ENCODE assay signal across 18 cellular contexts in genomic region chr11:35250631-35251030, GRCh38.
"Had no signal": no experiment of that assay in that cellular context is flagged by ENCODE, and none has a peak within 500 bp of the region (broad histone marks: within the 10 kb centered on the region; RNA-seq: fewer than 3 reads in every experiment).

No MANE protein-coding gene starts in this region.

- H3K79me2 ChIP-seq: hepatocyte had no signal

- H3K9me3 Mint-ChIP-seq: activated T-cell treated with anti-CD3 and anti-CD28 coated beads, Interleukin-2, amount 50 U/mL, for 4 hours had no signal

- H3K4me2 ChIP-seq: hepatocyte had no signal

- H3K27ac Mint-ChIP-seq: activated CD4-positive, alpha-beta memory T cell treated with anti-CD3 and anti-CD28 coated beads for 36 hours; activated CD4-positive, alpha-beta T cell treated with anti-CD3 and anti-CD28 coated beads for 36 hours; nephron; progenitor cell of endocrine pancreas had no signal

- H3K9me3 ChIP-seq: suprapubic skin had no signal

- H3K4me3 ChIP-seq: cardiac muscle cell, hepatocyte, suprapubic skin had no signal

- H3K4me1 Mint-ChIP-seq: nephron had no signal

- DNase-seq: activated CD4-positive, alpha-beta memory T cell treated with anti-CD3 and anti-CD28 coated beads for 36 hours; activated CD4-positive, alpha-beta T cell treated with anti-CD3 and anti-CD28 coated beads for 36 hours; activated effector memory CD4-positive, alpha-beta T cell treated with Interleukin-2 at 50 U/mL for 16 hours; activated naive CD4-positive, alpha-beta T cell treated with anti-CD3 and anti-CD28 coated beads, Interleukin-2, amount 50 U/mL, for 16 hours; activated T-cell treated with anti-CD3 and anti-CD28 coated beads, Interleukin-2, amount 50 U/mL, for 4 hours; mesendoderm; occipital lobe; right cardiac atrium; stimulated activated naive CD8-positive, alpha-beta T cell treated with anti-CD3 and anti-CD28 coated beads, Interleukin-15, Interleukin-2, amounts not matched to agents 100 U/mL and 50 U/mL, for 24 hours; T1000; trophoblast cell; WERI-Rb-1 had no signal

- H3K27me3 ChIP-seq: cardiac muscle cell, hepatocyte, suprapubic skin had no signal

- H3K36me3 ChIP-seq: cardiac muscle cell, suprapubic skin had no signal

- H2AFZ ChIP-seq: hepatocyte had no signal

- H3K27me3 Mint-ChIP-seq: activated CD4-positive, alpha-beta memory T cell treated with anti-CD3 and anti-CD28 coated beads for 36 hours; activated CD4-positive, alpha-beta T cell treated with anti-CD3 and anti-CD28 coated beads for 36 hours; progenitor cell of endocrine pancreas had no signal

- H3K27ac ChIP-seq: cardiac muscle cell, hepatocyte, suprapubic skin, WERI-Rb-1 had no signal

- H3K4me3 Mint-ChIP-seq: activated CD4-positive, alpha-beta memory T cell treated with anti-CD3 and anti-CD28 coated beads for 36 hours; activated CD4-positive, alpha-beta T cell treated with anti-CD3 and anti-CD28 coated beads for 36 hours; activated T-cell treated with anti-CD3 and anti-CD28 coated beads, Interleukin-2, amount 50 U/mL, for 4 hours; nephron had no signal

- ATAC-seq: activated CD4-positive, alpha-beta T cell treated with anti-CD3 and anti-CD28 coated beads for 36 hours; activated T-cell treated with anti-CD3 and anti-CD28 coated beads, Interleukin-2, amount 50 U/mL, for 4 hours; esophagus mucosa; right cardiac atrium; stimulated activated naive CD8-positive, alpha-beta T cell treated with anti-CD3 and anti-CD28 coated beads, Interleukin-15, Interleukin-2, amounts not matched to agents 100 U/mL and 50 U/mL, for 24 hours had no signal
